Comparison of ENCODE assay signal across 8 cellular contexts in genomic region chr12:62603061-62603810, GRCh38.
DNase-seq lines count a peak whose midpoint lies in the region; ATAC-seq and TF ChIP-seq lines count a peak whose summit lies in the region.

No MANE protein-coding gene starts in this region.

- peaks cover 51% of the 10 kb centered on the region for H3K79me2 ChIP-seq in neural progenitor cell (ENCODE audit: low read depth)

- H3K4me1 Mint-ChIP-seq in neural progenitor cell = peaks cover 23% of the 10 kb centered on the region

- H2AFZ ChIP-seq in neural progenitor cell (replicated peaks) = peak overlapping the region; percentile 75

- H3K9ac ChIP-seq in neural progenitor cell (peak overlapping the region; percentile 82), stomach smooth muscle (ENCODE audit: low read length in 2 of 2) (peak overlapping the region; percentile 92 to 95)

- H3K4me1 ChIP-seq in neural progenitor cell = peaks cover 33% of the 10 kb centered on the region
- H3K4me1 ChIP-seq in stomach smooth muscle (ENCODE audit: control insufficient read depth, insufficient read depth, low read length) = no peaks in the 10 kb centered on the region

- TF ChIP-seq CTCF in fibroblast of villous mesenchyme (IDR thresholded peaks at IDR 0.05; ENCODE audit: insufficient read depth, low read depth, low read length) (peak; percentile 50), neural progenitor cell (IDR thresholded peaks at IDR 0.05) (peak; percentile 49)

- H3K27me3 Mint-ChIP-seq in neural progenitor cell (ENCODE audit: insufficient read depth, low read depth) = peaks cover 5% of the 10 kb centered on the region

- H4K20me1 ChIP-seq in neural progenitor cell (ENCODE audit: low read depth) = peaks cover 34% of the 10 kb centered on the region

- H3K9me3 Mint-ChIP-seq in neural progenitor cell = peaks cover 2% of the 10 kb centered on the region

- H3K4me3 Mint-ChIP-seq in neural progenitor cell = peak overlapping the region; percentile 94

- H3K27ac ChIP-seq in neural progenitor cell (peak overlapping the region; percentile 97), stomach smooth muscle (ENCODE audit: low read length) (peak overlapping the region; percentile 98)

- H3K9me3 ChIP-seq in neural progenitor cell (ENCODE audit: low read depth) = no peaks in the 10 kb centered on the region
- no peaks in the 10 kb centered on the region for H3K9me3 ChIP-seq in stomach smooth muscle (ENCODE audit: control insufficient read depth in 2 of 2, low read length in 2 of 2)

- H3K27me3 ChIP-seq in neural progenitor cell = no peaks in the 10 kb centered on the region
- no peaks in the 10 kb centered on the region for H3K27me3 ChIP-seq in stomach smooth muscle (ENCODE audit: control insufficient read depth in 1 of 2, insufficient read depth in 2 of 2, low read length in 2 of 2)

- H3K27ac Mint-ChIP-seq in neural progenitor cell = peak overlapping the region; percentile 96

- peaks cover 67% of the 10 kb centered on the region for H3F3A ChIP-seq in neural progenitor cell (ENCODE audit: low read depth)

- peaks cover 16% of the 10 kb centered on the region for H3K36me3 ChIP-seq in neural progenitor cell
- no peaks in the 10 kb centered on the region for H3K36me3 ChIP-seq in stomach smooth muscle (ENCODE audit: control insufficient read depth in 2 of 2, insufficient read depth in 2 of 2, low read length in 2 of 2)

- H3K4me2 ChIP-seq in neural progenitor cell = peak overlapping the region; percentile 97

- peak; percentile 67 for ATAC-seq in GM21717 (IDR thresholded peaks at IDR 0.05; ENCODE audit: unreplicated experiment)

- H3K36me3 Mint-ChIP-seq in neural progenitor cell = peaks cover 25% of the 10 kb centered on the region

- peak; percentile 91 for DNase-seq in Daoy (ENCODE audit: low read depth)
- DNase-seq in Jurkat, Clone E6-1 (ENCODE audit: low read depth, low spot score) = peak; percentile 77
- peak; percentile 92 for DNase-seq in RPMI8226
- DNase-seq in activated effector memory CD4-positive, alpha-beta T cell treated with anti-CD3 and anti-CD28 coated beads, Interleukin-2, amount 50 U/mL, for 16 hours = peak; percentile 92
- peak; percentile 87 for DNase-seq in fibroblast of villous mesenchyme (ENCODE audit: low read depth)
- DNase-seq in neural progenitor cell (ENCODE audit: low spot score) = peak; percentile 96

- peak overlapping the region; percentile 85 for H3K4me3 ChIP-seq in Jurkat, Clone E6-1 (ENCODE audit: low read length)
- H3K4me3 ChIP-seq in fibroblast of villous mesenchyme (ENCODE audit: low read depth, low read length) (peak overlapping the region; percentile 85), neural progenitor cell (peak overlapping the region; percentile 79), stomach smooth muscle (ENCODE audit: low read length in 2 of 2) (peak overlapping the region; percentile 86)

Comparison
In these comparisons a context has a peak if more than half of its experiments do, and no peak if none do; other contexts are left out.
1. Peak in every context shown above with its lines: DNase-seq, ATAC-seq, H3K4me3 ChIP-seq and H3K27ac ChIP-seq.